25 cellular contexts compared by ENCODE assay signal in the genomic region with DNA sequence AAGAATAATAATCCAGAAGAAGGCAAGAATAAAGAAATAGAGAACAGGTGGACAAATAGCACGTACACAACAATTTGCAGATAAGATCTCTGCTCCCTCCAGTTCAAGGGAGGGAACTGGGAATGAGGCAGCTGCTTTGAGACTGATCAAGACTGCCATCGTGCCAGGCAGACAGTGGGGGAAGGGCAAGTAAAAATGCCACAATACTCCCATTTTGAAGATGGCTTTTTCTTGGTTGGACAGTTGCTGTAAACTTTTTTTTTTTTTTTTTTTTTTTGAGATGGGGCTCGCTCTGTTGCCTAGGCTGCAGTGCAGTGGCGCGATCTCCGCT.
"Had no signal": no experiment of that assay in that cellular context is flagged by ENCODE, and none has a peak within 500 bp of the region (broad histone marks: within the 10 kb centered on the region; RNA-seq: fewer than 3 reads in every experiment).

No MANE protein-coding gene starts in this region.

- ATAC-seq: esophagus mucosa, heart left ventricle, upper lobe of right lung had no signal

- H3K4me3 Mint-ChIP-seq: activated T-cell treated with anti-CD3 and anti-CD28 coated beads, Interleukin-2, amount 50 U/mL, for 24 hours; central memory CD8-positive, alpha-beta T cell; dendritic cell treated with granulocyte-macrophage colony-stimulating factor and Interleukin-4, amounts not matched to agents 40 ng/mL and 50 ng/mL, for 4 days; endodermal cell; immature natural killer cell; memory B cell; naive thymus-derived CD8-positive, alpha-beta T cell; neural crest cell; stimulated activated naive B cell treated with anti-CD40 and anti-IgM and Interleukin-4, amounts not matched to agents 10 μg/mL and 1 μg/mL and 100 μg/mL, for 72 hours had no signal

- H3K9me3 ChIP-seq: suprapubic skin, upper lobe of right lung had no signal

- H3K27ac ChIP-seq: heart left ventricle, right atrium auricular region, suprapubic skin, tibial artery, upper lobe of right lung had no signal

- H3K9me3 Mint-ChIP-seq: central memory CD8-positive, alpha-beta T cell; dendritic cell treated with granulocyte-macrophage colony-stimulating factor and Interleukin-4, amounts not matched to agents 40 ng/mL and 50 ng/mL, for 4 days; memory B cell; neural crest cell had no signal

- H3K27ac Mint-ChIP-seq: dendritic cell treated with granulocyte-macrophage colony-stimulating factor and Interleukin-4, amounts not matched to agents 40 ng/mL and 50 ng/mL, for 4 days had no signal

- DNase-seq: activated CD4-positive, CD25-positive, alpha-beta regulatory T cell; activated CD8-positive, alpha-beta memory T cell treated with anti-CD3 and anti-CD28 coated beads, Interleukin-2, amount 50 U/mL, for 48 hours; activated effector memory CD4-positive, alpha-beta T cell treated with anti-CD3 and anti-CD28 coated beads, Interleukin-2, amount 50 U/mL, for 16 hours; activated naive CD4-positive, alpha-beta T cell treated with anti-CD3 and anti-CD28 coated beads, Interleukin-2, amount 50 U/mL, for 16 hours; activated T-cell treated with anti-CD3 and anti-CD28 coated beads, Interleukin-2, amount 50 U/mL, for 24 hours; amniotic stem cell; foreskin fibroblast; heart left ventricle; hypothalamus; immature natural killer cell; naive thymus-derived CD8-positive, alpha-beta T cell; occipital lobe; stimulated activated CD4-positive, alpha-beta T cell treated with anti-CD3 and anti-CD28 coated beads, Interleukin-4, amount 100 ng/mL, for 4 hours; stimulated activated naive B cell treated with anti-CD40 and anti-IgM and Interleukin-4, amounts not matched to agents 10 μg/mL and 1 μg/mL and 100 μg/mL, for 72 hours; tibial artery; upper lobe of right lung had no signal

- H3K27me3 ChIP-seq: right atrium auricular region, suprapubic skin, tibial artery, upper lobe of right lung had no signal

- H3K4me3 ChIP-seq: heart left ventricle, right atrium auricular region, smooth muscle cell, suprapubic skin, tibial artery, upper lobe of right lung had no signal

- H3K27me3 Mint-ChIP-seq: central memory CD8-positive, alpha-beta T cell; dendritic cell treated with granulocyte-macrophage colony-stimulating factor and Interleukin-4, amounts not matched to agents 40 ng/mL and 50 ng/mL, for 4 days; memory B cell; naive thymus-derived CD8-positive, alpha-beta T cell; stimulated activated naive B cell treated with anti-CD40 and anti-IgM and Interleukin-4, amounts not matched to agents 10 μg/mL and 1 μg/mL and 100 μg/mL, for 72 hours had no signal

- H3K4me1 ChIP-seq: heart left ventricle, right atrium auricular region, suprapubic skin, tibial artery, upper lobe of right lung had no signal

- H3K4me2 ChIP-seq: smooth muscle cell had no signal

- H3K4me1 Mint-ChIP-seq: central memory CD8-positive, alpha-beta T cell; endodermal cell; immature natural killer cell; neural crest cell had no signal
